1 cellular context compared by ENCODE assay signal in genomic region chr7:972670-973309, GRCh38.
TF ChIP-seq lines count a peak whose summit lies in the region.

No MANE protein-coding gene starts in this region.

TF ChIP-seq in HepG2, 621 proteins besides CTCF, POLR2A, EP300 and RAD21 (continued from another document and continues in another):
- TF ChIP-seq GMEB1 (CRISPR knock-in tag; IDR thresholded peaks at IDR 0.05; ENCODE audit: borderline replicate concordance): 0 out of 2 replicates have a peak, but pooled peaks have one; percentile 29
- peak; percentile 79; the same call in 1 of the 2 replicates for TF ChIP-seq TGIF2 (CRISPR knock-in tag; IDR thresholded peaks at IDR 0.05)
- no peak for TF ChIP-seq SOX6 (IDR thresholded peaks at IDR 0.05)
- TF ChIP-seq SOX6 (CRISPR knock-in tag; IDR thresholded peaks at IDR 0.05): peak; percentile 91
- TF ChIP-seq NFE2L2 (IDR thresholded peaks at IDR 0.05; ENCODE audit: low read length): no peak
- TF ChIP-seq ZSCAN9 (CRISPR knock-in tag; IDR thresholded peaks at IDR 0.05; ENCODE audit: borderline replicate concordance): 0 out of 2 replicates have a peak, but pooled peaks have one; percentile 38
- TF ChIP-seq KAT8 (CRISPR knock-in tag; IDR thresholded peaks at IDR 0.05): peak; percentile 55; the same call in 1 of the 2 replicates
- no peak for TF ChIP-seq ZKSCAN1 (IDR thresholded peaks at IDR 0.05; ENCODE audit: low read length)
- peak; percentile 51; the same call in 1 of the 2 replicates for TF ChIP-seq NAIF1 (CRISPR knock-in tag; IDR thresholded peaks at IDR 0.05; ENCODE audit: borderline replicate concordance)
- TF ChIP-seq HMG20A (CRISPR knock-in tag; IDR thresholded peaks at IDR 0.05; ENCODE audit: borderline replicate concordance): peak; percentile 32; the same call in 1 of the 2 replicates
- peak; percentile 34; the same call in 1 of the 2 replicates for TF ChIP-seq ZNF770 (CRISPR knock-in tag; IDR thresholded peaks at IDR 0.05)
- TF ChIP-seq ZNF382 (CRISPR knock-in tag; IDR thresholded peaks at IDR 0.05; ENCODE audit: borderline replicate concordance): no peak
- peak; percentile 44 for TF ChIP-seq NR2C2 (CRISPR knock-in tag; IDR thresholded peaks at IDR 0.05; ENCODE audit: borderline replicate concordance)
- TF ChIP-seq POGZ (CRISPR knock-in tag; IDR thresholded peaks at IDR 0.05): no peak
- no peak for TF ChIP-seq LCORL (IDR thresholded peaks at IDR 0.05)
- peak; percentile 43; the same call in 1 of the 2 replicates for TF ChIP-seq LCORL (CRISPR knock-in tag; IDR thresholded peaks at IDR 0.05)
- peak; percentile 57; the same call in 1 of the 2 replicates for TF ChIP-seq ZNF362 (CRISPR knock-in tag; IDR thresholded peaks at IDR 0.05; ENCODE audit: borderline replicate concordance)
- no peak for TF ChIP-seq ZNF460 (CRISPR knock-in tag; IDR thresholded peaks at IDR 0.05; ENCODE audit: borderline replicate concordance)
- peak; percentile 36; the same call in 1 of the 2 replicates for TF ChIP-seq ZBTB25 (CRISPR knock-in tag; IDR thresholded peaks at IDR 0.05)
- TF ChIP-seq ZGPAT (CRISPR knock-in tag; IDR thresholded peaks at IDR 0.05): peak; percentile 50; the same call in 1 of the 2 replicates
- TF ChIP-seq SALL1 (CRISPR knock-in tag; IDR thresholded peaks at IDR 0.05): peak; percentile 32; the same call in 1 of the 2 replicates
- no peak for TF ChIP-seq ZNF740 (CRISPR knock-in tag; IDR thresholded peaks at IDR 0.05)
- TF ChIP-seq CREB3 (CRISPR knock-in tag; IDR thresholded peaks at IDR 0.05): no peak
- TF ChIP-seq RCOR2 (CRISPR knock-in tag; IDR thresholded peaks at IDR 0.05): peak; percentile 48; the same call in 1 of the 2 replicates
- TF ChIP-seq SOX5 (CRISPR knock-in tag; IDR thresholded peaks at IDR 0.05; ENCODE audit: borderline replicate concordance): peak; percentile 90
- 0 out of 2 replicates have a peak, but pooled peaks have one; percentile 52 for TF ChIP-seq TARDBP (CRISPR knock-in tag; IDR thresholded peaks at IDR 0.05)
- TF ChIP-seq ZBTB46 (CRISPR knock-in tag; IDR thresholded peaks at IDR 0.05; ENCODE audit: borderline replicate concordance): no peak
- TF ChIP-seq ZNF574 (CRISPR knock-in tag; IDR thresholded peaks at IDR 0.05): 0 out of 2 replicates have a peak, but pooled peaks have one; percentile 22
- TF ChIP-seq ZBTB42 (CRISPR knock-in tag; IDR thresholded peaks at IDR 0.05): no peak
- no peak for TF ChIP-seq PHF21A (CRISPR knock-in tag; IDR thresholded peaks at IDR 0.05)
- no peak for TF ChIP-seq IRF9 (CRISPR knock-in tag; IDR thresholded peaks at IDR 0.05; ENCODE audit: borderline replicate concordance)
- no peak for TF ChIP-seq NFIC (IDR thresholded peaks at IDR 0.05; ENCODE audit: low read length)
- TF ChIP-seq FOSL2 (CRISPR knock-in tag; IDR thresholded peaks at IDR 0.05): peak; percentile 81
- peak; percentile 22 for TF ChIP-seq ASH2L (IDR thresholded peaks at IDR 0.05; ENCODE audit: insufficient read length, low read depth, low read length)
- TF ChIP-seq DPF2 (CRISPR knock-in tag; IDR thresholded peaks at IDR 0.05; ENCODE audit: borderline replicate concordance, low read depth): peak; percentile 56; the same call in 1 of the 2 replicates
- peak; percentile 66 for TF ChIP-seq MED1 (CRISPR knock-in tag; IDR thresholded peaks at IDR 0.05)
- TF ChIP-seq PRPF4 (IDR thresholded peaks at IDR 0.05; ENCODE audit: low read depth, low read length, poor library complexity, severe bottlenecking): no peak
- peak; percentile 36; the same call in 1 of the 2 replicates for TF ChIP-seq HOXA5 (CRISPR knock-in tag; IDR thresholded peaks at IDR 0.05)
- TF ChIP-seq HNRNPK (IDR thresholded peaks at IDR 0.05; ENCODE audit: low read depth, low read length, poor library complexity, severe bottlenecking): no peak
- peak; percentile 44 for TF ChIP-seq THAP11 (CRISPR knock-in tag; IDR thresholded peaks at IDR 0.05)
- TF ChIP-seq MAFF (IDR thresholded peaks at IDR 0.05; ENCODE audit: low read depth, low read length): peak; percentile 97
- TF ChIP-seq FOXP1 (IDR thresholded peaks at IDR 0.05): no peak
- 0 out of 2 replicates have a peak, but pooled peaks have one; percentile 44 for TF ChIP-seq FOXP1 (CRISPR knock-in tag; IDR thresholded peaks at IDR 0.05)
- TF ChIP-seq ZNF75D (CRISPR knock-in tag; IDR thresholded peaks at IDR 0.05; ENCODE audit: borderline replicate concordance): no peak
- 0 out of 2 replicates have a peak, but pooled peaks have one; percentile 31 for TF ChIP-seq SRF (IDR thresholded peaks at IDR 0.05; ENCODE audit: low read depth, low read length)
- TF ChIP-seq GFI1 (CRISPR knock-in tag; IDR thresholded peaks at IDR 0.05; ENCODE audit: borderline replicate concordance): 0 out of 2 replicates have a peak, but pooled peaks have one; percentile 22
- TF ChIP-seq HDAC1 (CRISPR knock-in tag; IDR thresholded peaks at IDR 0.05): peak; percentile 43; the same call in 1 of the 2 replicates
- TF ChIP-seq CREM (IDR thresholded peaks at IDR 0.05): 0 out of 2 replicates have a peak, but pooled peaks have one; percentile 28
- no peak for TF ChIP-seq CREM (CRISPR knock-in tag; IDR thresholded peaks at IDR 0.05)
- peak; percentile 95 to 98 for TF ChIP-seq MAFK (conservative IDR thresholded peaks at IDR 0.05 in 1 of 2, IDR thresholded peaks at IDR 0.05 in 1 of 2; ENCODE audit: low read length in 2 of 2)
- no peak for TF ChIP-seq NR2F6 (IDR thresholded peaks at IDR 0.05)
- TF ChIP-seq NR2F6 (CRISPR knock-in tag; IDR thresholded peaks at IDR 0.05): peak; percentile 23; the same call in 1 of the 2 replicates
- peak; percentile 96; the same call in 1 of the 2 replicates for TF ChIP-seq ZNF614 (CRISPR knock-in tag; IDR thresholded peaks at IDR 0.05; ENCODE audit: borderline replicate concordance)
